Comparison of ENCODE assay signal across 27 cellular contexts in genomic region chr1:186022184-186022583, GRCh38.
"Had no signal": no experiment of that assay in that cellular context is flagged by ENCODE, and none has a peak within 500 bp of the region (broad histone marks: within the 10 kb centered on the region; RNA-seq: fewer than 3 reads in every experiment).

No MANE protein-coding gene starts in this region.

- H3K9me3 Mint-ChIP-seq: activated B cell treated with CpG ODN at 0.5 μM for 24 hours; activated CD8-positive, alpha-beta T cell treated with anti-CD3 and anti-CD28 coated beads for 36 hours; activated T-cell treated with anti-CD3 and anti-CD28 coated beads, Interleukin-2, amount 50 U/mL, for 4 hours; activated T-helper 17 cell treated with anti-CD3 and anti-CD28 coated beads, Interleukin-2, amount 50 U/mL, for 72 hours; central memory CD8-positive, alpha-beta T cell; dendritic cell treated with granulocyte-macrophage colony-stimulating factor and Interleukin-4, amounts not matched to agents 40 ng/mL and 50 ng/mL, for 4 days; endodermal cell had no signal

- DNase-seq: activated B cell treated with CpG ODN at 0.5 μM for 24 hours; activated CD4-positive, alpha-beta T cell treated with anti-CD3 and anti-CD28 coated beads for 48 hours; activated CD4-positive, alpha-beta T cell treated with anti-CD3 and anti-CD28 coated beads, Interleukin-2, amount 50 U/mL, for 1 hour; activated CD4-positive, alpha-beta T cell treated with anti-CD3 and anti-CD28 coated beads, Interleukin-2, amount 50 U/mL, for 48 hours; activated CD8-positive, alpha-beta memory T cell treated with anti-CD3 and anti-CD28 coated beads for 24 hours; activated CD8-positive, alpha-beta T cell treated with anti-CD3 and anti-CD28 coated beads for 36 hours; activated effector memory CD4-positive, alpha-beta T cell treated with Interleukin-2 at 50 U/mL for 16 hours; activated gamma-delta T cell treated with Interleukin-2 at 50 U/mL for 16 hours; activated naive CD4-positive, alpha-beta T cell treated with anti-CD3 and anti-CD28 coated beads, Interleukin-2, amount 50 U/mL, for 16 hours; activated naive CD4-positive, alpha-beta T cell treated with Interleukin-2 at 50 U/mL for 16 hours; activated T-cell treated with anti-CD3 and anti-CD28 coated beads, Interleukin-2, amount 50 U/mL, for 4 hours; amniotic stem cell; anterior cingulate cortex; brain microvascular endothelial cell; dorsolateral prefrontal cortex; effector memory CD4-positive, alpha-beta T cell; endodermal cell; foreskin fibroblast; head of caudate nucleus; T-helper 2 cell; WERI-Rb-1 had no signal

- H3K4me1 Mint-ChIP-seq: activated B cell treated with CpG ODN at 0.5 μM for 24 hours; activated T-helper 17 cell treated with anti-CD3 and anti-CD28 coated beads, Interleukin-2, amount 50 U/mL, for 72 hours; central memory CD8-positive, alpha-beta T cell; endodermal cell had no signal

- H3K36me3 Mint-ChIP-seq: activated naive CD8-positive, alpha-beta T cell had no signal

- H3K4me3 Mint-ChIP-seq: activated B cell treated with CpG ODN at 0.5 μM for 24 hours; activated CD8-positive, alpha-beta T cell treated with anti-CD3 and anti-CD28 coated beads for 36 hours; activated naive CD8-positive, alpha-beta T cell; activated T-cell treated with anti-CD3 and anti-CD28 coated beads, Interleukin-2, amount 50 U/mL, for 4 hours; activated T-helper 17 cell treated with anti-CD3 and anti-CD28 coated beads, Interleukin-2, amount 50 U/mL, for 72 hours; central memory CD8-positive, alpha-beta T cell; dendritic cell treated with granulocyte-macrophage colony-stimulating factor and Interleukin-4, amounts not matched to agents 40 ng/mL and 50 ng/mL, for 4 days; endodermal cell had no signal

- H3K27me3 Mint-ChIP-seq: activated B cell treated with CpG ODN at 0.5 μM for 24 hours; activated T-helper 17 cell treated with anti-CD3 and anti-CD28 coated beads, Interleukin-2, amount 50 U/mL, for 72 hours; central memory CD8-positive, alpha-beta T cell; dendritic cell treated with granulocyte-macrophage colony-stimulating factor and Interleukin-4, amounts not matched to agents 40 ng/mL and 50 ng/mL, for 4 days had no signal

- ATAC-seq: activated CD4-positive, CD25-positive, alpha-beta regulatory T cell treated with anti-CD3 and anti-CD28 coated beads, Interleukin-2, amount 50 U/mL, for 24 hours; activated CD8-positive, alpha-beta T cell treated with anti-CD3 and anti-CD28 coated beads for 36 hours; activated T-cell treated with anti-CD3 and anti-CD28 coated beads, Interleukin-2, amount 50 U/mL, for 4 hours; activated T-helper 17 cell treated with anti-CD3 and anti-CD28 coated beads, Interleukin-2, amount 50 U/mL, for 72 hours; esophagus mucosa had no signal

- H3K27ac Mint-ChIP-seq: activated B cell treated with CpG ODN at 0.5 μM for 24 hours; activated CD8-positive, alpha-beta T cell treated with anti-CD3 and anti-CD28 coated beads for 36 hours; activated naive CD8-positive, alpha-beta T cell; activated T-helper 17 cell treated with anti-CD3 and anti-CD28 coated beads, Interleukin-2, amount 50 U/mL, for 72 hours; dendritic cell treated with granulocyte-macrophage colony-stimulating factor and Interleukin-4, amounts not matched to agents 40 ng/mL and 50 ng/mL, for 4 days; endodermal cell had no signal
